12 cellular contexts compared by ENCODE assay signal in genomic region chr1:226003502-226004170, GRCh38. TPM values are rescaled to one million over a fixed set of nuclear protein-coding genes. Genes with fewer than 3 reads are reported as not detected.
DNase-seq lines count a peak whose midpoint lies in the region; ATAC-seq and TF ChIP-seq lines count a peak whose summit lies in the region.
"Had no signal": no experiment of that assay in that cellular context is flagged by ENCODE, and none has a peak within 500 bp of the region (broad histone marks: within the 10 kb centered on the region; RNA-seq: fewer than 3 reads in every experiment).

No MANE protein-coding gene starts in this region.

- H3K27ac ChIP-seq in heart left ventricle (peak overlapping the region in 11 of 12 donors; percentile 72 to 99 (median 93)), upper lobe of right lung (peak overlapping the region; percentile 100)

- no peak for TF ChIP-seq CTCF in heart left ventricle (IDR thresholded peaks at IDR 0.05)
- TF ChIP-seq CTCF in upper lobe of right lung (IDR thresholded peaks at IDR 0.05) = no peak

- H3K9me3 ChIP-seq in heart left ventricle (no peaks in the 10 kb centered on the region), upper lobe of right lung (no peaks in the 10 kb centered on the region)

- H3K36me3 ChIP-seq in heart left ventricle (no peaks in the 10 kb centered on the region), upper lobe of right lung (no peaks in the 10 kb centered on the region)

- DNase-seq in heart left ventricle = no peak
- no peak for DNase-seq in left ventricle myocardium superior
- DNase-seq in T-cell = no peak
- DNase-seq in naive B cell = no peak
- no peak for DNase-seq in upper lobe of right lung
- DNase-seq in activated effector memory CD4-positive, alpha-beta T cell treated with Interleukin-2 at 50 U/mL for 16 hours = no peak
- DNase-seq: NCI-H524; nephron progenitor cell; stimulated activated CD4-positive, alpha-beta T cell treated with anti-CD3 and anti-CD28 coated beads, Interleukin-4, amount 100 ng/mL, for 4 hours had no signal

- POLR2A ChIA-PET in T-cell (lab: Charles Lee) = interaction anchor here (0.6 kb wide), 2 partner anchors 10 to 573 kb away, joined by 3 to 6 read pairs; no protein-coding TSS in a partner anchor

- H3K36me3 Mint-ChIP-seq in T-cell = peaks cover 2% of the 10 kb centered on the region
- peaks cover 0 to 6% of the 10 kb centered on the region in 2 donors for H3K36me3 Mint-ChIP-seq in naive B cell

- no peaks in the 10 kb centered on the region for H3K27me3 Mint-ChIP-seq in T-cell
- H3K27me3 Mint-ChIP-seq in naive B cell = no peaks in the 10 kb centered on the region

- H3K9me3 Mint-ChIP-seq in T-cell (peaks cover 0 to 3% (median 0%) of the 10 kb centered on the region in 3 donors), naive B cell (peaks cover 0 to 3% (median 0%) of the 10 kb centered on the region in 7 donors)

- H3K4me3 ChIP-seq in heart left ventricle = no peak overlapping the region
- no peak overlapping the region for H3K4me3 ChIP-seq in upper lobe of right lung

- H3K27ac Mint-ChIP-seq in T-cell (peak overlapping the region; percentile 83 to 86), naive B cell (peak overlapping the region; percentile 85 to 100 (median 100))

- peaks cover 47 to 57% (median 50%) of the 10 kb centered on the region in 3 donors for H3K4me1 Mint-ChIP-seq in T-cell
- H3K4me1 Mint-ChIP-seq in naive B cell = peaks cover 40 to 55% (median 47%) of the 10 kb centered on the region in 3 donors

- H3K4me3 Mint-ChIP-seq in T-cell = peak overlapping the region in 1 of 3 donors; percentile 11
- H3K4me3 Mint-ChIP-seq in naive B cell = peak overlapping the region in 5 of 8 donors; percentile 52 to 86 (median 73)
- H3K4me3 Mint-ChIP-seq: nephron progenitor cell had no signal

- H3K27me3 ChIP-seq in heart left ventricle (no peaks in the 10 kb centered on the region), upper lobe of right lung (no peaks in the 10 kb centered on the region)

- no peak for ATAC-seq in heart left ventricle
- ATAC-seq in left ventricle myocardium superior = no peak
- ATAC-seq in T-cell (replicated peaks in 1 of 4) = no peak
- ATAC-seq in naive B cell (ENCODE audit: low read depth in 2 of 2) = no peak
- no peak for ATAC-seq in upper lobe of right lung
- ATAC-seq in HG03520 (IDR thresholded peaks at IDR 0.05; ENCODE audit: unreplicated experiment) = no peak
- ATAC-seq in GM21576 (IDR thresholded peaks at IDR 0.05; ENCODE audit: unreplicated experiment) = no peak
- ATAC-seq: Panc1 had no signal

- CTCF ChIA-PET in T-cell (lab: Charles Lee) = interaction anchor here in 1 of 2 donors (0.6 kb wide), 1 partner anchor 30 kb away, joined by 3 read pairs; no protein-coding TSS in a partner anchor

- peaks cover 4 to 40% (median 24%) of the 10 kb centered on the region in 12 donors for H3K4me1 ChIP-seq in heart left ventricle
- peaks cover 35% of the 10 kb centered on the region for H3K4me1 ChIP-seq in upper lobe of right lung

- intact Hi-C loops in heart left ventricle (cut with DNase I) (loop anchor here in 4 of 10 donors (2.0 to 5.0 kb wide), 6 partner anchors 57 to 119 kb away; partner anchors contain the start of gene H3-3A (in 1 of the 4)), left ventricle myocardium superior (cut with micrococcal nuclease) (no loop called here), upper lobe of right lung (cut with DNase I) (no loop called here)

- WGBS in heart left ventricle, 4 donors = 76 to 99% (median 97%) methylated on average over 3 of the region's 3 CpGs

- TF ChIP-seq POLR2A in heart left ventricle (IDR thresholded peaks at IDR 0.05) = no peak

RNA-seq across cellular contexts. Expression of gene SDE2, which starts 4.5 kb away (rescaled TPM):
- total RNA-seq in heart left ventricle (10 to 100 TPM in 8 of 9 donors, 1 to 10 TPM in 1; 9.3 to 16.4 (median 12.6) TPM), left ventricle myocardium superior (10.7 TPM), T-cell (10 to 100 TPM; 19.6 to 36.1 (median 21.8) TPM), upper lobe of right lung (21.8 TPM)
- polyA plus RNA-seq in heart left ventricle (10 to 100 TPM in 1 of 2 donors, 1 to 10 TPM in 1; 3.7 to 12.8 TPM), naive B cell (ENCODE audit: low read depth in 6 of 6) (10 to 100 TPM in 5 of 6 donors, 1 to 10 TPM in 1; 8.7 to 18.9 (median 11.4) TPM)

RNA-seq across cellular contexts. Expression of gene H3-3A, which starts 58.9 kb away (rescaled TPM):
- total RNA-seq in heart left ventricle = 100 to 1,000 TPM; 241 to 386 (median 298) TPM
- polyA plus RNA-seq in heart left ventricle = 100 to 1,000 TPM; 412 to 471 TPM
- total RNA-seq in left ventricle myocardium superior = 345 TPM
- total RNA-seq in T-cell = 100 to 1,000 TPM; 340 to 391 (median 366) TPM
- 1,000 to 10,000 TPM; 1,065 to 1,461 (median 1,242) TPM for polyA plus RNA-seq in naive B cell (ENCODE audit: low read depth in 6 of 6)
- 435 TPM for total RNA-seq in upper lobe of right lung
